ENCODE assay signal across 8 cellular contexts in the genomic region with DNA sequence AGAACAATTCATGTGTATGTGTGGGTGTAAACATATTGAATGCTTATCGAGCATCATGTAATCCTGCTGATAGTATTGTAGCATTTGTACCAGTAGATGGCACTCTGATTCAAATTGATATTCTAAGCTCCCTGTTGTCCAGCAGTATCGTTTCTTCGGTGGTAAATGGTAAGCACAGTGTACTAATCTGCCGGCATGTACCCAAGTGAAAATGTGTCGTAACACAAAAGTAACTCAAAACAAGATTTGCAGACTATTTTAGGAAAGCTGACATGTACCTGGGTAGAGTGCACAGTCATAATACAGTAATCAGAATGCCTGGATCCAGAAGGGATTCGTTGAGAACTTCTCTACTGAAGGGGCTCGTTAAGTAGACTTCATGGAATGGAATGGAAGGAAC. TPM values are rescaled to one million over a fixed set of nuclear protein-coding genes. Genes with fewer than 3 reads are reported as not detected.
A peak's percentile ranks its signal among the peaks of the same experiment; 100 is the strongest.
DNase-seq lines count a peak whose midpoint lies in the region; ATAC-seq and TF ChIP-seq lines count a peak whose summit lies in the region.

No MANE protein-coding gene starts in this region.

- no peaks in the 10 kb centered on the region for H3K36me3 Mint-ChIP-seq in type B pancreatic cell

- H3K27ac ChIP-seq in left lung = no peak overlapping the region

- no peaks in the 10 kb centered on the region for H3F3A ChIP-seq in Loucy (ENCODE audit: low read depth)

- H2AFZ ChIP-seq in Loucy (ENCODE audit: low read length) = no peak overlapping the region

- H3K4me1 Mint-ChIP-seq in type B pancreatic cell (ENCODE audit: unreplicated experiment) = peaks cover 11% of the 10 kb centered on the region

- H3K4me2 ChIP-seq in Loucy (ENCODE audit: low read depth, low read length, poor library complexity, severe bottlenecking) = no peak overlapping the region

- H3K9me3 ChIP-seq in Loucy (ENCODE audit: insufficient read depth, low read depth, low read length) = no peaks in the 10 kb centered on the region
- no peaks in the 10 kb centered on the region for H3K9me3 ChIP-seq in left lung

- no peak overlapping the region for H3K9ac ChIP-seq in Loucy (ENCODE audit: low read depth, low read length, poor library complexity, severe bottlenecking)

- intact Hi-C loops in left lung (cut with DNase I) = loop anchor here in 1 of 2 donors (10.0 kb wide), 1 partner anchor 378 kb away; no protein-coding TSS in a partner anchor

- TF ChIP-seq CTCF in Loucy (conservative IDR thresholded peaks at IDR 0.05; ENCODE audit: low read length) (peak; percentile 82), left lung (IDR thresholded peaks at IDR 0.05) (peak; percentile 65 to 67), type B pancreatic cell (conservative IDR thresholded peaks at IDR 0.05) (peak; percentile 87)

- DNase-seq in COR-L47 (lab: John Stamatoyannopoulos, UW) = peak; percentile 72
- peak; percentile 87 for DNase-seq in OCI-M1 (lab: John Stamatoyannopoulos, UW)
- DNase-seq in cerebellum (ENCODE audit: low spot score) = peak; percentile 55
- DNase-seq in left lung = no peak
- DNase-seq in type B pancreatic cell (ENCODE audit: extremely low spot score, unreplicated experiment) = no peak

- H3K9me2 ChIP-seq in Loucy (replicated peaks; ENCODE audit: low read depth, low read length) = no peaks in the 10 kb centered on the region

- ATAC-seq in GM19372 (IDR thresholded peaks at IDR 0.05; ENCODE audit: low read depth, unreplicated experiment) = peak; percentile 67
- peak; percentile 96 for ATAC-seq in left lung
- no peak for ATAC-seq in HG02970 (IDR thresholded peaks at IDR 0.05; ENCODE audit: low FRiP score, unreplicated experiment)

- no peak overlapping the region for H3K27ac Mint-ChIP-seq in type B pancreatic cell

- H3K27me3 ChIP-seq in Loucy (ENCODE audit: insufficient read depth, low read length, poor library complexity, severe bottlenecking) = no peaks in the 10 kb centered on the region
- H3K27me3 ChIP-seq in left lung = no peaks in the 10 kb centered on the region

- peaks cover 4% of the 10 kb centered on the region for H3K9me3 Mint-ChIP-seq in type B pancreatic cell

- H3K27me3 Mint-ChIP-seq in type B pancreatic cell = peaks cover 10% of the 10 kb centered on the region

- H3K4me3 ChIP-seq in Loucy (ENCODE audit: low read length, poor library complexity, severe bottlenecking) (no peak overlapping the region), left lung (no peak overlapping the region)

- H3K4me1 ChIP-seq in Loucy (ENCODE audit: insufficient read depth, low read length, poor library complexity, severe bottlenecking) (no peaks in the 10 kb centered on the region), left lung (no peaks in the 10 kb centered on the region)

- H3K36me3 ChIP-seq in Loucy (ENCODE audit: insufficient read depth, low read length) (no peaks in the 10 kb centered on the region), left lung (no peaks in the 10 kb centered on the region)

- peak overlapping the region; percentile 31 for H3K4me3 Mint-ChIP-seq in type B pancreatic cell

- H4K20me1 ChIP-seq in Loucy (ENCODE audit: insufficient read depth, low read length, poor library complexity, severe bottlenecking) = no peaks in the 10 kb centered on the region

- H3K79me2 ChIP-seq in Loucy (ENCODE audit: insufficient read depth, low read length) = no peaks in the 10 kb centered on the region

RNA-seq across cellular contexts. Expression of a gene that starts 31.7 kb away (rescaled TPM):
- total RNA-seq in cerebellum (3.9 TPM), left lung (1 to 10 TPM; 3.9 to 4.1 TPM), type B pancreatic cell (ENCODE audit: low replicate concordance) (2.9 and 9.0 TPM in 2 replicates)

Comparison
In these comparisons a context has a peak if more than half of its experiments do, and no peak if none do; other contexts are left out.
1. DNase-seq: peak in COR-L47 (single experiment), OCI-M1 (single experiment) and cerebellum (single experiment); none in left lung (0 of 2) and type B pancreatic cell (single experiment).
2. Peak in every context shown above with its lines, with median percentiles within 50 percentile points of each other: CTCF ChIP-seq.